1 cellular context compared by ENCODE assay signal in the genomic region with DNA sequence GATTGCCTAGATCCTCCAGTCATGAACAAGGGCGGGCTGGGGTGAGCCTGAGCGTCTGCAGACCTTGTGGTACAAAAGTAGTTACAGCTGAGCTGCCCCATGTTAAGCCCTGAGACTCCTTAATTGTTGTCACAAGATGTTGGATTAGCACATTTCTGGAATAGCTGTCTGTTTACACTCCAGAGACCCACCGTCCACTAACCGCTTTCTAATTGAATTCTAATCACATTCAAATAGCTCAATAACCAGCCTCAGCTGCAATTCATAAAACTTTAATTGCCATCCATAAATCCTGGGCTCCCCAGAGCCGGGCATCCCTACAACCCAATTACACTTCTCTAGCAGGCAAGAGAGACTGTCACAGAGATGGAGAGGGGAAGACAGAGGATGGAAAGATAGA.
TF ChIP-seq lines count a peak whose summit lies in the region.

No MANE protein-coding gene starts in this region.

TF ChIP-seq in HEK293T, 16 proteins besides CTCF, POLR2A, EP300 and RAD21:
- TF ChIP-seq FOXK2 (IDR thresholded peaks at IDR 0.05) (no peak), LEF1 (IDR thresholded peaks at IDR 0.05; ENCODE audit: borderline replicate concordance) (no peak), FOXA1 (IDR thresholded peaks at IDR 0.05) (no peak), ZNF384 (IDR thresholded peaks at IDR 0.05) (no peak), FOXM1 (IDR thresholded peaks at IDR 0.05; ENCODE audit: borderline replicate concordance) (no peak), NFRKB (IDR thresholded peaks at IDR 0.05) (no peak), SP1 (IDR thresholded peaks at IDR 0.05) (no peak), L3MBTL2 (conservative IDR thresholded peaks at IDR 0.05) (no peak), TARDBP (IDR thresholded peaks at IDR 0.05) (no peak), ARNT (IDR thresholded peaks at IDR 0.05) (no peak), CTBP1 (IDR thresholded peaks at IDR 0.05; ENCODE audit: borderline replicate concordance) (no peak), PKNOX1 (IDR thresholded peaks at IDR 0.05) (no peak)
